In the genomic region with DNA sequence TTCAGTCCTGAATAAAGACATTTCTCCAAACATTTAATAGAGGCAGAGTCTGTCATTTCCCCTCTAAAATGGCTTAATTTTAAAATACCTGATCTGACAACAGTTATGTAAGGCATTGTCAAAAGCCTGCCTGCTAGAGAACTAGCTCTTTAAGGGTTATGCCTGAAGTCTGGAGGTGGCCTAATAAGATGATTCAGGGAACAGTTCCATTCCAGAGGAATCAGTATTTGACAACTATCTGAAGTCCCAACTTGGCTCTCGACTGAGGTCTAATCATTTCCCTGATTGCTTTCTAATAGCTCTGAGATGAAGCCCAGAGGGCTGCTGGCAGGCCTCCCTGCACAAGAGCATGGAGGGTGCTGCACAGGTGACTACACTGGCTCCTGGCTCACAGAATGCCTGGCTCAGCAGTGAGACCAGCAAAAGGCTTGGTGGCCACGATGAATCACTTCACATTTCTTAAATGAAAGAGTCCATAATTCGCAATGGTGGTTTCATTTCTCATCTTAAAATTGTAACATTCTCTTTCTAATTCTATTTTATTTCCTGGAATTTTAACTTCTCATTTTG, we compare ENCODE assay signal across 22 cellular contexts.
"Had no signal": no experiment of that assay in that cellular context is flagged by ENCODE, and none has a peak within 500 bp of the region (broad histone marks: within the 10 kb centered on the region; RNA-seq: fewer than 3 reads in every experiment).

No MANE protein-coding gene starts in this region.

- H3K4me3 ChIP-seq: esophagus muscularis mucosa, gastrocnemius medialis, mucosa of descending colon, neural progenitor cell, prostate gland, spleen, stomach, thoracic aorta, transverse colon had no signal

- H3K27me3 ChIP-seq: esophagus muscularis mucosa, gastrocnemius medialis, neural progenitor cell, spleen, stomach, transverse colon had no signal

- H3K36me3 ChIP-seq: esophagus muscularis mucosa, gastrocnemius medialis, neural progenitor cell, prostate gland, spleen, stomach, thoracic aorta, transverse colon had no signal

- H3K9me3 ChIP-seq: esophagus muscularis mucosa, gastrocnemius medialis, mucosa of descending colon, prostate gland, stomach, thoracic aorta, transverse colon had no signal

- ATAC-seq: gastrocnemius medialis; left lobe of liver; mucosa of descending colon; natural killer cell treated with Interleukin-12 subunit alpha and Interleukin-12 subunit beta and Interleukin-15 and Interleukin-18, amount 100 ng/mL, for 72 hours; sciatic nerve; stimulated activated memory B cell treated with anti-CD40 and anti-IgM and Interleukin-4, amounts not matched to agents 10 μg/mL and 1 μg/mL and 100 μg/mL, for 72 hours had no signal

- H3K4me2 ChIP-seq: neural progenitor cell had no signal

- DNase-seq: effector memory CD4-positive, alpha-beta T cell; gastrocnemius medialis; glutamatergic neuron; islet precursor cell; mucosa of descending colon; spleen; stimulated activated CD4-positive, alpha-beta T cell treated with anti-CD3 and anti-CD28 coated beads, Interleukin-15, amount 100 ng/mL, for 24 hours; stimulated activated CD4-positive, alpha-beta T cell treated with anti-CD3 and anti-CD28 coated beads, Interleukin-1b, Interleukin-23, amount 100 ng/mL, for 48 hours; stimulated activated CD4-positive, alpha-beta T cell treated with anti-CD3 and anti-CD28 coated beads, Interleukin-4, amount 100 ng/mL, for 24 hours; stomach; substantia nigra; transverse colon had no signal

- H2AFZ ChIP-seq: neural progenitor cell, parathyroid adenoma had no signal

- H3K27ac ChIP-seq: epithelial cell of prostate, esophagus muscularis mucosa, gastrocnemius medialis, neural progenitor cell, parathyroid adenoma, prostate gland, spleen, stomach, thoracic aorta, transverse colon had no signal

- H3K4me1 ChIP-seq: esophagus muscularis mucosa, gastrocnemius medialis, neural progenitor cell, parathyroid adenoma, prostate gland, spleen, stomach, transverse colon had no signal

- H3K79me2 ChIP-seq: parathyroid adenoma had no signal
